In genomic region chr11:31968774-31969433, GRCh38 we compare ENCODE assay signal across 10 cellular contexts.
DNase-seq lines count a peak whose midpoint lies in the region; FAIRE-seq and TF ChIP-seq lines count a peak whose summit lies in the region.
"Had no signal": no experiment of that assay in that cellular context is flagged by ENCODE, and none has a peak within 500 bp of the region (broad histone marks: within the 10 kb centered on the region; RNA-seq: fewer than 3 reads in every experiment).

No MANE protein-coding gene starts in this region.

- in situ Hi-C loops in GM23248 (cut with MboI), result loop anchor here (25.0 kb wide), 1 partner anchor 482 kb away; no protein-coding TSS in a partner anchor

- 5 to 8% methylated on average over 13 of the region's 13 CpGs for WGBS in GM23248 (ENCODE audit: low coverage in 1 of 2, low lambda C conversion rate in 2 of 2, missing lambda C conversion rate in 2 of 2), 2 experiments

- peak overlapping the region; percentile 10; the same call in 1 of the 2 replicates for H3K27ac ChIP-seq in GM23248

- no peak for TF ChIP-seq POLR2A in GM12892 (IDR thresholded peaks at IDR 0.05; ENCODE audit: low read depth, low read length)

- no peaks in the 10 kb centered on the region for H3K9me2 ChIP-seq in GM23248 (ENCODE audit: insufficient read depth)

- peaks cover 8% of the 10 kb centered on the region; the same call in 1 of the 2 replicates for H3F3A ChIP-seq in GM23248 (ENCODE audit: insufficient read depth)

- peak; percentile 94 for DNase-seq in GM23248
- DNase-seq in NCI-H82 (lab: John Stamatoyannopoulos, UW), result peak; percentile 53
- peak; percentile 17 for DNase-seq in epithelial cell of esophagus (ENCODE audit: low read depth)
- DNase-seq in retina, result peak; percentile 58
- DNase-seq in GM12892 (ENCODE audit: insufficient read length), result no peak
- no peak for DNase-seq in activated naive CD4-positive, alpha-beta T cell treated with anti-CD3 and anti-CD28 coated beads, Interleukin-2, amount 50 U/mL, for 16 hours
- DNase-seq in NCI-H345 treated with DMSO at 0.1 percent for 48 hours (lab: John Stamatoyannopoulos, UW; ENCODE audit: unreplicated experiment), result no peak
- no peak for DNase-seq in NCI-H774 (lab: John Stamatoyannopoulos, UW)
- DNase-seq: DMS79, NCI-H1930 had no signal

- H3K36me3 ChIP-seq in GM23248 (ENCODE audit: low read depth), result no peaks in the 10 kb centered on the region

- H2AFZ ChIP-seq in GM23248, result no peak overlapping the region

- no peaks in the 10 kb centered on the region for H4K20me1 ChIP-seq in GM23248 (ENCODE audit: insufficient read depth)

- peak overlapping the region; percentile 19 for H3K4me2 ChIP-seq in GM23248 (ENCODE audit: unreplicated experiment)

- H3K27me3 ChIP-seq in GM23248 (replicated peaks; ENCODE audit: insufficient read depth), result peaks cover 14% of the 10 kb centered on the region

- peaks cover 12% of the 10 kb centered on the region for H3K4me1 ChIP-seq in GM23248 (ENCODE audit: insufficient read depth)

- H3K9ac ChIP-seq in GM23248, result no peak overlapping the region; the same call in 1 of the 2 replicates

- no peak for FAIRE-seq in GM12892 (lab: Jason Lieb, UNC)

- no peak for TF ChIP-seq CTCF in epithelial cell of esophagus (IDR thresholded peaks at IDR 0.05; ENCODE audit: insufficient read depth, low read depth, low read length, missing control alignments)

- H3K9me3 ChIP-seq in GM23248 (ENCODE audit: low read depth), result no peaks in the 10 kb centered on the region

- H3K79me2 ChIP-seq in GM23248 (ENCODE audit: insufficient read depth), result no peaks in the 10 kb centered on the region

- H3K4me3 ChIP-seq in GM23248, result peak overlapping the region; percentile 49; the same call in 1 of the 2 replicates
- no peak overlapping the region for H3K4me3 ChIP-seq in epithelial cell of esophagus (ENCODE audit: low read length)

Comparison
In these comparisons a context has a peak if more than half of its experiments do, and no peak if none do; other contexts are left out.
1. DNase-seq: peak in GM23248 (single experiment), NCI-H82 (single experiment), epithelial cell of esophagus (single experiment) and retina (single experiment); none in GM12892 (single experiment), activated naive CD4-positive, alpha-beta T cell treated with anti-CD3 and anti-CD28 coated beads, Interleukin-2, amount 50 U/mL, for 16 hours (single experiment), NCI-H345 treated with DMSO at 0.1 percent for 48 hours (single experiment) and NCI-H774 (single experiment).